11 cellular contexts compared by ENCODE assay signal in genomic region chr16:53100889-53101288, GRCh38. TPM values are rescaled to one million over a fixed set of nuclear protein-coding genes. Genes with fewer than 3 reads are reported as not detected.
A peak's percentile ranks its signal among the peaks of the same experiment; 100 is the strongest.
DNase-seq lines count a peak whose midpoint lies in the region; ATAC-seq and TF ChIP-seq lines count a peak whose summit lies in the region.
"Had no signal": no experiment of that assay in that cellular context is flagged by ENCODE, and none has a peak within 500 bp of the region (broad histone marks: within the 10 kb centered on the region; RNA-seq: fewer than 3 reads in every experiment).

No MANE protein-coding gene starts in this region.

- H3K4me3 Mint-ChIP-seq in CD4-positive, alpha-beta T cell = peak overlapping the region; percentile 78
- no peak overlapping the region; a peak in 1 of 5 replicates for H3K4me3 Mint-ChIP-seq in H9

- H3K9me3 ChIP-seq in CD4-positive, alpha-beta T cell (ENCODE audit: control insufficient read depth, low read length) = no peaks in the 10 kb centered on the region
- H3K9me3 ChIP-seq in gastrocnemius medialis (no peaks in the 10 kb centered on the region), H9 (ENCODE audit: control insufficient read depth, low read depth, low read length) (no peaks in the 10 kb centered on the region)

- H3K4me1 ChIP-seq in gastrocnemius medialis (peaks cover 41 to 44% of the 10 kb centered on the region in 2 donors), H9 (ENCODE audit: insufficient read depth, low read length) (peaks cover 4% of the 10 kb centered on the region; the same call in 1 of the 2 replicates)

- no peaks in the 10 kb centered on the region for H3K36me3 Mint-ChIP-seq in CD4-positive, alpha-beta T cell (ENCODE audit: low read depth)
- H3K36me3 Mint-ChIP-seq in H9 (ENCODE audit: insufficient read depth in 1 of 3, low read depth in 3 of 3) = peaks cover 0 to 2% (median 2%) of the 10 kb centered on the region in 3 experiments; a peak in 3 of 7 replicates

- H4K5ac ChIP-seq in H9 (ENCODE audit: insufficient read length, low read depth, low read length) = no peak overlapping the region

- peak overlapping the region; percentile 49 for H3K27ac Mint-ChIP-seq in CD4-positive, alpha-beta T cell
- no peak overlapping the region for H3K27ac Mint-ChIP-seq in H9

- H2BK12ac ChIP-seq in H9 (ENCODE audit: insufficient read length, low read depth, low read length) = no peak overlapping the region

- peaks cover 18% of the 10 kb centered on the region for H3K4me1 Mint-ChIP-seq in CD4-positive, alpha-beta T cell (ENCODE audit: low read depth)
- H3K4me1 Mint-ChIP-seq in H9 = peaks cover 24 to 34% of the 10 kb centered on the region in 2 experiments

- no peak overlapping the region for H2BK20ac ChIP-seq in H9 (ENCODE audit: low read depth, low read length, poor library complexity, severe bottlenecking)

- no peaks in the 10 kb centered on the region for H3K79me1 ChIP-seq in H9 (ENCODE audit: insufficient read depth, low read depth, low read length, poor library complexity, severe bottlenecking)

- H3K79me2 ChIP-seq in H9 (ENCODE audit: insufficient read depth, low read length) = 0 out of 2 replicates have a peak, but pooled peaks cover 3% of the 10 kb centered on the region

- H3K4me2 ChIP-seq in H9 (ENCODE audit: insufficient read depth, insufficient read length, low read length) = no peak overlapping the region

- peaks cover 4% of the 10 kb centered on the region for H3K23me2 ChIP-seq in H9 (ENCODE audit: insufficient read length, low read depth, low read length, poor library complexity, severe bottlenecking)

- POLR2A ChIA-PET in CD4-positive, alpha-beta T cell (lab: Charles Lee) = interaction anchor here (0.6 kb wide), 1 partner anchor 24 kb away, joined by 3 read pairs; no protein-coding TSS in a partner anchor

- no peak overlapping the region for H3K14ac ChIP-seq in H9 (ENCODE audit: insufficient read depth, low read length)

- H4K8ac ChIP-seq in H9 (replicated peaks; ENCODE audit: insufficient read length, low read depth, low read length) = no peak overlapping the region

- H3K27me3 ChIP-seq in CD4-positive, alpha-beta T cell (ENCODE audit: control insufficient read depth, insufficient read depth, low read length) = no peaks in the 10 kb centered on the region
- H3K27me3 ChIP-seq in gastrocnemius medialis = no peaks in the 10 kb centered on the region
- no peaks in the 10 kb centered on the region for H3K27me3 ChIP-seq in H9 (ENCODE audit: insufficient read depth, low read length)

- H3T11ph ChIP-seq in H9 (ENCODE audit: low read length) = no peak overlapping the region

- H3K27me3 Mint-ChIP-seq in CD4-positive, alpha-beta T cell = no peaks in the 10 kb centered on the region
- no peaks in the 10 kb centered on the region for H3K27me3 Mint-ChIP-seq in H9 (ENCODE audit: low read depth)

- no peak overlapping the region for H3K18ac ChIP-seq in H9 (ENCODE audit: insufficient read length, low read depth, low read length)

- WGBS in H9 (ENCODE audit: extremely low coverage, insufficient read length, low lambda C conversion rate) = no CpG with 5 or more reads among the region's 1 CpG

- no peak for ATAC-seq in CD4-positive, alpha-beta T cell (ENCODE audit: poor library complexity)
- no peak for ATAC-seq in gastrocnemius medialis
- no peak for ATAC-seq in GM21447 (IDR thresholded peaks at IDR 0.05; ENCODE audit: unreplicated experiment)
- no peak for ATAC-seq in HG03520 (IDR thresholded peaks at IDR 0.05; ENCODE audit: unreplicated experiment)

- no peaks in the 10 kb centered on the region for H4K20me1 ChIP-seq in H9 (ENCODE audit: control insufficient read depth, insufficient read depth, insufficient read length)

- H2BK5ac ChIP-seq in H9 (ENCODE audit: insufficient read length, low read length) = no peak overlapping the region

- intact Hi-C loops in CD4-positive, alpha-beta T cell (cut with DNase I, micrococcal nuclease) = no loop called here
- intact Hi-C loops in gastrocnemius medialis (cut with DNase I; ENCODE audit: low total_unique reads) = loop anchor here (1.0 kb wide), 1 partner anchor 107 kb away; no protein-coding TSS in a partner anchor

- H2BK15ac ChIP-seq in H9 (ENCODE audit: low read depth, low read length) = no peak overlapping the region

- no peak overlapping the region for H3K4me3 ChIP-seq in gastrocnemius medialis

- no peaks in the 10 kb centered on the region for H3K36me3 ChIP-seq in gastrocnemius medialis

- H3K9me3 Mint-ChIP-seq in CD4-positive, alpha-beta T cell = no peaks in the 10 kb centered on the region
- no peaks in the 10 kb centered on the region for H3K9me3 Mint-ChIP-seq in H9

- TF ChIP-seq POLR2A in gastrocnemius medialis (IDR thresholded peaks at IDR 0.05) = no peak

- no peak overlapping the region for H2AK5ac ChIP-seq in H9 (ENCODE audit: insufficient read length, low read length)

- no peak overlapping the region for H2AFZ ChIP-seq in H9 (ENCODE audit: low read length)

- no peak overlapping the region for H3K4ac ChIP-seq in H9 (ENCODE audit: low read depth, low read length)

- no peak overlapping the region for H3K56ac ChIP-seq in H9 (ENCODE audit: insufficient read length, low read depth, low read length)

- no peak overlapping the region for H3K23ac ChIP-seq in H9 (ENCODE audit: insufficient read length, low read depth, low read length)

- H2BK120ac ChIP-seq in H9 (ENCODE audit: low read depth, low read length, poor library complexity, severe bottlenecking) = no peak overlapping the region

- DNase-seq in CD4-positive, alpha-beta T cell = no peak
- DNase-seq in NCI-H1417 (lab: John Stamatoyannopoulos, UW) = peak in 2 of 3 experiments; percentile 29 to 77
- DNase-seq in epithelial cell of prostate (ENCODE audit: low read depth, low spot score) = no peak
- no peak for DNase-seq in gastrocnemius medialis
- no peak for DNase-seq in H9
- no peak for DNase-seq in 8988T
- DNase-seq: midbrain, MM.1S, trophoblast cell had no signal

- no peak overlapping the region for H4K91ac ChIP-seq in H9 (ENCODE audit: insufficient read length, low read depth, low read length)

- CTCF ChIA-PET in CD4-positive, alpha-beta T cell (lab: Charles Lee) = no interaction called here

- no peak overlapping the region for H3K9ac ChIP-seq in H9 (ENCODE audit: extremely low read depth, insufficient read length, low read length)

- in situ Hi-C loops in gastrocnemius medialis (cut with MboI; ENCODE audit: low sequenced_read_pairs in 4 of 4) = no loop called here

- H3K27ac ChIP-seq in CD4-positive, alpha-beta T cell (ENCODE audit: low read depth, low read length) = no peak overlapping the region
- H3K27ac ChIP-seq in epithelial cell of prostate = peak overlapping the region; percentile 97
- peak overlapping the region; percentile 94 to 96 (median 95) for H3K27ac ChIP-seq in gastrocnemius medialis
- no peak overlapping the region for H3K27ac ChIP-seq in H9 (ENCODE audit: insufficient read length, low read depth, low read length)

- no peak for TF ChIP-seq CTCF in CD4-positive, alpha-beta T cell (IDR thresholded peaks at IDR 0.05)
- TF ChIP-seq CTCF in gastrocnemius medialis (IDR thresholded peaks at IDR 0.05 in 4 of 5, conservative IDR thresholded peaks at IDR 0.05 in 1 of 5) = no peak
- TF ChIP-seq CTCF in H9 (conservative IDR thresholded peaks at IDR 0.05) = no peak

RNA-seq across cellular contexts. Expression of gene CHD9, which starts 46.1 kb away (rescaled TPM):
- total RNA-seq in CD4-positive, alpha-beta T cell = 10 to 100 TPM; 28.2 to 28.8 TPM
- total RNA-seq in gastrocnemius medialis = 10 to 100 TPM; 24.5 to 84.0 (median 48.2) TPM
- 37.6 and 46.2 TPM in 2 replicates for total RNA-seq in H9 (2021)

RNA-seq across cellular contexts. Expression of gene CHD9NB, which starts 48.2 kb away (rescaled TPM):
- not detected for total RNA-seq in CD4-positive, alpha-beta T cell
- under 1 TPM in 2 of 4 donors, not detected in 2; 0.13 to 0.72 TPM for total RNA-seq in gastrocnemius medialis
- total RNA-seq in H9 (2021) = 2.6 and 3.3 TPM in 2 replicates

Comparison
In these comparisons a context has a peak if more than half of its experiments do, and no peak if none do; other contexts are left out.
1. DNase-seq: peak in NCI-H1417 (2 of 3); none in CD4-positive, alpha-beta T cell (0 of 10), epithelial cell of prostate (single experiment), gastrocnemius medialis (0 of 2), H9 (single experiment) and 8988T (single experiment).
2. H3K27ac ChIP-seq: peak in epithelial cell of prostate (single experiment) and gastrocnemius medialis (4 of 4); none in CD4-positive, alpha-beta T cell (single experiment) and H9 (single experiment).